ENCODE assay signal across 9 cellular contexts in the genomic region with DNA sequence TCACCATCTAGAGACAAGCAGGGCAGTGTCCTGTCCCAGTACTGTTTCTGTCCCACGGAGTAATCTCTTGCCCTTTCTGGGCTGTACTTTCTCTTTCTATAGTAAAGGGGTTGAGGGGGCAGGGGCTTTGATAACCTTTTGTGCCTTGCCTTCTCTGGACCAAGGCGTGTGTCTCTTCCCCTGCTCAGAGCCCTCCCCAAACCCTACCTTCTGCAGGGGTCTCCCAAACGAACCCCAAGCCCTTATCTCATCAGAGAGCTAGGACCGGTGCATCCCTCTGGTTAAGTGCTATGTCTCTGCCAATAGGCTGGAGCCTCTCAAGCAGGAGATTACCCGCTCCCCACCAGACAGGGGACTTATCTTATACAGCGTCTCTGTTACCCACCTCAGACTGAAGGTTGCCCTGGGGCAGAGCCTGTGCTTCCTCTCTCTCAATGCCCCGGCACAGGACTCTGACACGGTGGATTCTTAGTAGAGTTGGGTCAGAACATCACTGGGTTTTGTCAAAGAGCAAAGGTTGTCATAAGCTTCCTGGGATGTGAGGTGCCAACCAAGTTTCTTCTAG. TPM values are rescaled to one million over a fixed set of nuclear protein-coding genes. Genes with fewer than 3 reads are reported as not detected.
DNase-seq lines count a peak whose midpoint lies in the region; ATAC-seq and TF ChIP-seq lines count a peak whose summit lies in the region.
"Had no signal": no experiment of that assay in that cellular context is flagged by ENCODE, and none has a peak within 500 bp of the region (broad histone marks: within the 10 kb centered on the region; RNA-seq: fewer than 3 reads in every experiment).

No MANE protein-coding gene starts in this region.

- H3K9me3 Mint-ChIP-seq in chondrocyte (ENCODE audit: low read depth) (no peaks in the 10 kb centered on the region), natural killer cell (no peaks in the 10 kb centered on the region)

- ATAC-seq in natural killer cell, result peak; percentile 39 to 42 (median 39)
- ATAC-seq in HG03342 (IDR thresholded peaks at IDR 0.05; ENCODE audit: unreplicated experiment), result no peak

- H3K27me3 Mint-ChIP-seq in chondrocyte (ENCODE audit: low read depth) (no peaks in the 10 kb centered on the region), natural killer cell (ENCODE audit: low read depth in 2 of 2) (no peaks in the 10 kb centered on the region)

- H3K4me1 Mint-ChIP-seq in chondrocyte (ENCODE audit: low read depth), result peaks cover 65% of the 10 kb centered on the region
- peaks cover 76 to 84% of the 10 kb centered on the region in 2 donors for H3K4me1 Mint-ChIP-seq in natural killer cell

- TF ChIP-seq CTCF in C4-2B (conservative IDR thresholded peaks at IDR 0.05), result no peak
- no peak for TF ChIP-seq CTCF in NB4 (IDR thresholded peaks at IDR 0.05; ENCODE audit: low read depth, low read length)
- no peak for TF ChIP-seq CTCF in chondrocyte (IDR thresholded peaks at IDR 0.05)
- no peak for TF ChIP-seq CTCF in natural killer cell (IDR thresholded peaks at IDR 0.05)
- TF ChIP-seq CTCF in GM10248 (IDR thresholded peaks at IDR 0.05; ENCODE audit: control extremely low read depth, extremely low read depth, low read depth, missing control alignments), result no peak

- POLR2A ChIA-PET in GM10248 (lab: Yijun Ruan, JAX), result interaction anchor here (0.7 to 3.2 kb wide), 4 partner anchors 20 to 49 kb away, joined by 3 to 24 read pairs (median 3); no protein-coding TSS in a partner anchor

- H3K4me3 ChIP-seq in NB4 (ENCODE audit: low read depth, low read length), result peak overlapping the region; percentile 83

- H3K27ac Mint-ChIP-seq in chondrocyte (ENCODE audit: unreplicated experiment), result peak overlapping the region; percentile 94
- peak overlapping the region; percentile 86 to 89 for H3K27ac Mint-ChIP-seq in natural killer cell

- H3K36me3 Mint-ChIP-seq in chondrocyte (ENCODE audit: low read depth) (peaks cover 8% of the 10 kb centered on the region), natural killer cell (no peaks in the 10 kb centered on the region)

- CTCF ChIA-PET in GM10248 (lab: Yijun Ruan, JAX), result interaction anchor here (0.9 to 6.0 kb wide), 7 partner anchors 9 to 62 kb away, joined by 3 to 32 read pairs (median 6); no protein-coding TSS in a partner anchor

- no peak for TF ChIP-seq POLR2A in NB4 (IDR thresholded peaks at IDR 0.05; ENCODE audit: extremely low read depth, insufficient read length)

- H3K4me3 Mint-ChIP-seq in chondrocyte (ENCODE audit: unreplicated experiment) (peak overlapping the region; percentile 91), natural killer cell (peak overlapping the region; percentile 83)

- peak overlapping the region; percentile 47 for H3K27ac ChIP-seq in C4-2B

- intact Hi-C loops in natural killer cell (cut with micrococcal nuclease), result loop anchor here (5.0 kb wide), 1 partner anchor 143 kb away; a partner anchor contains a TSS

- DNase-seq in NB4 (ENCODE audit: low read depth) (peak; percentile 22), chondrocyte (ENCODE audit: low spot score) (no peak), natural killer cell (peak; percentile 34), NCI-H774 (lab: John Stamatoyannopoulos, UW) (no peak), GM10248 (ENCODE audit: extremely low spot score) (no peak), occipital lobe (lab: John Stamatoyannopoulos, UW) (no peak)
- DNase-seq: NCI-H510A had no signal

RNA-seq across cellular contexts. Expression of a gene that starts 2.9 kb away (rescaled TPM):
- total RNA-seq in chondrocyte, result 19.5 to 20.3 TPM (median 20.3 TPM) in 3 replicates
- 10 to 100 TPM; 35.3 to 53.4 (median 49.8) TPM for total RNA-seq in natural killer cell
- 6.7 TPM for total RNA-seq in occipital lobe

RNA-seq across cellular contexts. Expression of a gene that starts 19.2 kb away (rescaled TPM):
- 1.8 to 6.1 TPM (median 5.9 TPM) in 3 replicates for total RNA-seq in chondrocyte
- 10 to 100 TPM in 1 of 3 donors, 1 to 10 TPM in 2; 6.2 to 23.9 (median 9.7) TPM for total RNA-seq in natural killer cell
- 0.47 TPM for total RNA-seq in occipital lobe

Comparison
In these comparisons a context has a peak if more than half of its experiments do, and no peak if none do; other contexts are left out.
1. DNase-seq: peak in NB4 (single experiment) and natural killer cell (single experiment); none in chondrocyte (single experiment), NCI-H774 (single experiment), GM10248 (single experiment) and occipital lobe (single experiment).